Comparison of ENCODE assay signal across 8 cellular contexts in genomic region chr12:55716582-55717396, GRCh38. TPM values are rescaled to one million over a fixed set of nuclear protein-coding genes. Genes with fewer than 3 reads are reported as not detected.
DNase-seq lines count a peak whose midpoint lies in the region; TF ChIP-seq lines count a peak whose summit lies in the region.

No MANE protein-coding gene starts in this region.

- peaks cover 17% of the 10 kb centered on the region for H3K27me3 Mint-ChIP-seq in H9 (ENCODE audit: low read depth)

- no peak overlapping the region for H3K23ac ChIP-seq in H9 (ENCODE audit: insufficient read length, low read depth, low read length)

- intact Hi-C loops in sigmoid colon (cut with DNase I) = no loop called here

- H3K9ac ChIP-seq in H9 (ENCODE audit: extremely low read depth, insufficient read length, low read length) = peak overlapping the region; percentile 61
- peak overlapping the region; percentile 77 for H3K9ac ChIP-seq in fibroblast of lung (ENCODE audit: insufficient read depth, low read length)

- H4K20me1 ChIP-seq in H9 (ENCODE audit: control insufficient read depth, insufficient read depth, insufficient read length) = no peaks in the 10 kb centered on the region
- H4K20me1 ChIP-seq in fibroblast of lung (ENCODE audit: control insufficient read depth, extremely low read depth, insufficient read depth, low read length) = no peaks in the 10 kb centered on the region

- WGBS in H9 (ENCODE audit: extremely low coverage, insufficient read length, low lambda C conversion rate) = no CpG with 5 or more reads among the region's 18 CpGs
- WGBS in sigmoid colon, 2 donors = 3 to 6% methylated on average over 18 of the region's 18 CpGs

- H2BK120ac ChIP-seq in H9 (ENCODE audit: low read depth, low read length, poor library complexity, severe bottlenecking) = no peak overlapping the region

- H3K9me3 Mint-ChIP-seq in H9 = peaks cover 0 to 3% of the 10 kb centered on the region in 2 experiments; a peak in 3 of 5 replicates

- no peak overlapping the region for H4K8ac ChIP-seq in H9 (replicated peaks; ENCODE audit: insufficient read length, low read depth, low read length)

- H3K4me1 ChIP-seq in H9 (ENCODE audit: insufficient read depth, low read length) (peaks cover 13% of the 10 kb centered on the region; the same call in 1 of the 2 replicates), SJSA1 (replicated peaks) (peaks cover 40% of the 10 kb centered on the region), fibroblast of lung (ENCODE audit: control insufficient read depth, extremely low read depth, insufficient read depth, low read length) (peaks cover 66% of the 10 kb centered on the region), sigmoid colon (peaks cover 0 to 90% (median 83%) of the 10 kb centered on the region in 4 donors)

- peak in 1 of 2 donors; percentile 19 for TF ChIP-seq POLR2A in sigmoid colon (IDR thresholded peaks at IDR 0.05)

- peaks cover 38 to 41% of the 10 kb centered on the region in 2 experiments for H3K4me1 Mint-ChIP-seq in H9

- H3K23me2 ChIP-seq in H9 (ENCODE audit: insufficient read length, low read depth, low read length, poor library complexity, severe bottlenecking) = peaks cover 9% of the 10 kb centered on the region

- H2BK20ac ChIP-seq in H9 (ENCODE audit: low read depth, low read length, poor library complexity, severe bottlenecking) = no peak overlapping the region

- H3K27me3 ChIP-seq in H9 (ENCODE audit: insufficient read depth, low read length) (no peaks in the 10 kb centered on the region; the same call in 1 of the 2 replicates), SJSA1 (replicated peaks) (peaks cover under 1% of the 10 kb centered on the region; the same call in 1 of the 2 replicates), fibroblast of lung (ENCODE audit: control insufficient read depth, insufficient read depth, low read length) (no peaks in the 10 kb centered on the region), sigmoid colon (no peaks in the 10 kb centered on the region)

- no peak overlapping the region for H3T11ph ChIP-seq in H9 (ENCODE audit: low read length)

- in situ Hi-C loops in GM13976 (cut with MboI; ENCODE audit: low sequenced_read_pairs, unreplicated experiment) = no loop called here

- no peak overlapping the region for H2BK12ac ChIP-seq in H9 (ENCODE audit: insufficient read length, low read depth, low read length)

- no peak overlapping the region for H3K4ac ChIP-seq in H9 (ENCODE audit: low read depth, low read length)

- H2BK5ac ChIP-seq in H9 (ENCODE audit: insufficient read length, low read length) = no peak overlapping the region

- no peak overlapping the region for H3K27ac ChIP-seq in H9 (ENCODE audit: insufficient read length, low read depth, low read length)
- peak overlapping the region; percentile 72; the same call in 1 of the 2 replicates for H3K27ac ChIP-seq in SJSA1
- H3K27ac ChIP-seq in fibroblast of lung (ENCODE audit: insufficient read depth, low read length) = peak overlapping the region; percentile 90
- peak overlapping the region; percentile 100 for H3K27ac ChIP-seq in sigmoid colon

- H3K79me2 ChIP-seq in H9 (ENCODE audit: insufficient read depth, low read length) (no peaks in the 10 kb centered on the region), fibroblast of lung (ENCODE audit: control insufficient read depth, insufficient read depth, low read length) (peaks cover 4% of the 10 kb centered on the region)

- H3K36me3 ChIP-seq in SJSA1 (peaks cover 4% of the 10 kb centered on the region; the same call in 1 of the 2 replicates), fibroblast of lung (ENCODE audit: control insufficient read depth, insufficient read depth, low read length) (no peaks in the 10 kb centered on the region), sigmoid colon (no peaks in the 10 kb centered on the region)

- peak overlapping the region; percentile 80 to 99 (median 96); a peak in 4 of 7 replicates for H3K27ac Mint-ChIP-seq in H9

- TF ChIP-seq EP300 in sigmoid colon (IDR thresholded peaks at IDR 0.05) = no peak

- peaks cover 0 to 8% (median 0%) of the 10 kb centered on the region in 3 experiments; a peak in 2 of 7 replicates for H3K36me3 Mint-ChIP-seq in H9 (ENCODE audit: insufficient read depth in 1 of 3, low read depth in 3 of 3)

- H2BK15ac ChIP-seq in H9 (ENCODE audit: low read depth, low read length) = no peak overlapping the region

- DNase-seq in AML-193 (lab: John Stamatoyannopoulos, UW) (peak; percentile 87 to 91), H9 (no peak), SJSA1 (ENCODE audit: low read depth in 1 of 2, low spot score in 2 of 2) (no peak), fibroblast of lung (ENCODE audit: low read depth in 2 of 2) (peak in 1 of 2 donors; percentile 41), sigmoid colon (no peak), GM13976 (ENCODE audit: low spot score) (no peak), OCI-M1 (lab: John Stamatoyannopoulos, UW) (no peak), NAMALWA (ENCODE audit: low spot score) (no peak)

- no peak overlapping the region for H3K14ac ChIP-seq in H9 (ENCODE audit: insufficient read depth, low read length)

- no peak for TF ChIP-seq CTCF in H9 (conservative IDR thresholded peaks at IDR 0.05)
- no peak for TF ChIP-seq CTCF in fibroblast of lung (conservative IDR thresholded peaks at IDR 0.05 in 1 of 2, IDR thresholded peaks at IDR 0.05 in 1 of 2; ENCODE audit: low read depth in 1 of 2, low read length in 2 of 2)
- no peak for TF ChIP-seq CTCF in sigmoid colon (IDR thresholded peaks at IDR 0.05)
- TF ChIP-seq CTCF in GM13976 (IDR thresholded peaks at IDR 0.05; ENCODE audit: borderline replicate concordance, control extremely low read depth, extremely low read depth, insufficient read depth, missing control alignments) = no peak

- no peaks in the 10 kb centered on the region for H3K79me1 ChIP-seq in H9 (ENCODE audit: insufficient read depth, low read depth, low read length, poor library complexity, severe bottlenecking)

- no peak overlapping the region for H4K5ac ChIP-seq in H9 (ENCODE audit: insufficient read length, low read depth, low read length)

- H2AK5ac ChIP-seq in H9 (ENCODE audit: insufficient read length, low read length) = no peak overlapping the region

- H2AFZ ChIP-seq in H9 (ENCODE audit: low read length) (no peak overlapping the region), fibroblast of lung (ENCODE audit: low read length) (no peak overlapping the region)

- H4K91ac ChIP-seq in H9 (ENCODE audit: insufficient read length, low read depth, low read length) = no peak overlapping the region

- H3K4me3 ChIP-seq in SJSA1 (peak overlapping the region; percentile 60), fibroblast of lung (replicated peaks in 1 of 4; ENCODE audit: control extremely low read depth in 1 of 4, insufficient read depth in 1 of 4, low read depth in 3 of 4, low read length in 4 of 4) (peak overlapping the region; percentile 53 to 77 (median 66)), sigmoid colon (peak overlapping the region; percentile 56 to 63 (median 60))

- H3K18ac ChIP-seq in H9 (ENCODE audit: insufficient read length, low read depth, low read length) = no peak overlapping the region

- H3K9me3 ChIP-seq in H9 (ENCODE audit: control insufficient read depth, low read depth, low read length) = no peaks in the 10 kb centered on the region
- H3K9me3 ChIP-seq in SJSA1 (replicated peaks) = no peaks in the 10 kb centered on the region
- no peaks in the 10 kb centered on the region for H3K9me3 ChIP-seq in fibroblast of lung (ENCODE audit: control insufficient read depth, insufficient read depth, low read depth, low read length)
- H3K9me3 ChIP-seq in sigmoid colon = no peaks in the 10 kb centered on the region

- H3K56ac ChIP-seq in H9 (ENCODE audit: insufficient read length, low read depth, low read length) = no peak overlapping the region

- H3K4me2 ChIP-seq in H9 (ENCODE audit: insufficient read depth, insufficient read length, low read length) (peak overlapping the region; percentile 71), fibroblast of lung (ENCODE audit: extremely low read depth, insufficient read depth, low read length) (peak overlapping the region; percentile 81)

- peak overlapping the region; percentile 90 to 91 for H3K4me3 Mint-ChIP-seq in H9

RNA-seq across cellular contexts. Expression of gene BLOC1S1, which starts 0.9 kb away (rescaled TPM):
- 104 and 108 TPM in 2 replicates for total RNA-seq in H9 (2021)
- 82.0 and 91.9 TPM in 2 replicates for total RNA-seq in SJSA1 (2014; rRNA removed; shearing (Covaris generic))
- 90.9 and 103 TPM in 2 replicates for total RNA-seq in fibroblast of lung
- polyA plus RNA-seq in fibroblast of lung = 163 and 240 TPM in 2 replicates
- 197 and 272 TPM in 2 replicates for polyA plus RNA-seq in fibroblast of lung (2012)
- polyA minus RNA-seq in fibroblast of lung (ENCODE audit: low replicate concordance) = 56.6 and 74.8 TPM in 2 replicates
- total RNA-seq in sigmoid colon = 100 to 1,000 TPM; 173 to 356 (median 317) TPM
- 100 to 1,000 TPM; 329 to 655 (median 634) TPM for polyA plus RNA-seq in sigmoid colon

RNA-seq across cellular contexts. Expression of gene RDH5, which starts 3.4 kb away (rescaled TPM):
- total RNA-seq in H9 (2021) (4.0 and 6.6 TPM in 2 replicates), fibroblast of lung (12.1 and 49.2 TPM in 2 replicates), sigmoid colon (10 to 100 TPM; 11.2 to 37.5 (median 32.1) TPM)
- 0.22 and 1.9 TPM in 2 replicates for total RNA-seq in SJSA1 (2014; rRNA removed; shearing (Covaris generic))
- polyA plus RNA-seq in fibroblast of lung (11.1 and 16.7 TPM in 2 replicates), sigmoid colon (10 to 100 TPM in 2 of 3 donors, 1 to 10 TPM in 1; 8.4 to 34.4 (median 27.1) TPM)
- 12.2 and 18.0 TPM in 2 replicates for polyA plus RNA-seq in fibroblast of lung (2012)
- polyA minus RNA-seq in fibroblast of lung (ENCODE audit: low replicate concordance) = 5.8 and 17.1 TPM in 2 replicates

RNA-seq across cellular contexts. Expression of gene ITGA7, which starts 9.1 kb away (rescaled TPM):
- 114 and 119 TPM in 2 replicates for total RNA-seq in H9 (2021)
- 0.24 TPM in 1 of 2 replicates, not detected in the other for total RNA-seq in SJSA1 (2014; rRNA removed; shearing (Covaris generic))
- 40.3 and 130 TPM in 2 replicates for total RNA-seq in fibroblast of lung
- 42.7 and 46.4 TPM in 2 replicates for polyA plus RNA-seq in fibroblast of lung
- polyA plus RNA-seq in fibroblast of lung (2012) = 69.4 and 83.1 TPM in 2 replicates
- 129 and 132 TPM in 2 replicates for polyA minus RNA-seq in fibroblast of lung (ENCODE audit: low replicate concordance)
- total RNA-seq in sigmoid colon = 100 to 1,000 TPM in 3 of 4 donors, 10 to 100 TPM in 1; 66.6 to 588 (median 204) TPM
- 10 to 100 TPM in 1 of 3 donors, 1 to 10 TPM in 2; 1.8 to 21.0 (median 3.6) TPM for polyA plus RNA-seq in sigmoid colon

RNA-seq across cellular contexts. Expression of gene CD63, which starts 12.0 kb away (rescaled TPM):
- 581 and 589 TPM in 2 replicates for total RNA-seq in H9 (2021)
- total RNA-seq in SJSA1 (2014; rRNA removed; shearing (Covaris generic)) = 1,021 and 1,450 TPM in 2 replicates
- 3,001 and 3,424 TPM in 2 replicates for total RNA-seq in fibroblast of lung
- polyA plus RNA-seq in fibroblast of lung = 2,890 and 3,456 TPM in 2 replicates
- 2,634 and 2,984 TPM in 2 replicates for polyA plus RNA-seq in fibroblast of lung (2012)
- 405 and 549 TPM in 2 replicates for polyA minus RNA-seq in fibroblast of lung (ENCODE audit: low replicate concordance)
- total RNA-seq in sigmoid colon = 100 to 1,000 TPM; 670 to 933 (median 849) TPM
- 1,000 to 10,000 TPM in 1 of 3 donors, 100 to 1,000 TPM in 2; 450 to 1,058 (median 486) TPM for polyA plus RNA-seq in sigmoid colon

RNA-seq across cellular contexts. Expression of gene GDF11, which starts 26.1 kb away (rescaled TPM):
- total RNA-seq in H9 (2021) (31.2 and 31.8 TPM in 2 replicates), fibroblast of lung (3.1 and 4.3 TPM in 2 replicates), sigmoid colon (10 to 100 TPM in 1 of 4 donors, 1 to 10 TPM in 3; 4.3 to 12.2 (median 4.6) TPM)
- total RNA-seq in SJSA1 (2014; rRNA removed; shearing (Covaris generic)) = 1.7 and 2.7 TPM in 2 replicates
- polyA plus RNA-seq in fibroblast of lung (9.4 and 11.1 TPM in 2 replicates), sigmoid colon (1 to 10 TPM; 1.2 to 3.9 (median 2.4) TPM)
- 19.1 and 23.6 TPM in 2 replicates for polyA plus RNA-seq in fibroblast of lung (2012)
- polyA minus RNA-seq in fibroblast of lung (ENCODE audit: low replicate concordance) = 27.3 and 38.4 TPM in 2 replicates

Comparison
In these comparisons a context has a peak if more than half of its experiments do, and no peak if none do; other contexts are left out.
1. DNase-seq: peak in AML-193 (2 of 2); none in H9 (single experiment), SJSA1 (0 of 2), sigmoid colon (single experiment), GM13976 (single experiment), OCI-M1 (single experiment) and NAMALWA (single experiment).
2. RNA of gene ITGA7, which starts 9.1 kb away (total RNA-seq): 66.6 to 588 TPM in sigmoid colon, 40.3 to 130 TPM in fibroblast of lung and 114 to 119 TPM in H9; 0.24 TPM in SJSA1; every median in the first group is over 10 times any median in the second.
3. Peak in every context shown above with its lines, with median percentiles within 50 percentile points of each other: H3K4me3 ChIP-seq.